Comparison of ENCODE assay signal across 2 cellular contexts in genomic region chr11:57321388-57321995, GRCh38.
A peak's percentile ranks its signal among the peaks of the same experiment; 100 is the strongest.
TF ChIP-seq lines count a peak whose summit lies in the region.

No MANE protein-coding gene starts in this region.

TF ChIP-seq in K562, 482 proteins besides CTCF, POLR2A, EP300 and RAD21:
- TF ChIP-seq ZNF395 (CRISPR knock-in tag; IDR thresholded peaks at IDR 0.05) (0 out of 2 replicates have a peak, but pooled peaks have one; percentile 16), NR2C2 (CRISPR knock-in tag; IDR thresholded peaks at IDR 0.05) (no peak), NR2C2 (tag; IDR thresholded peaks at IDR 0.05) (0 out of 2 replicates have a peak, but pooled peaks have one; percentile 7), HDAC8 (tag; IDR thresholded peaks at IDR 0.05) (no peak), ARHGAP35 (IDR thresholded peaks at IDR 0.05; ENCODE audit: partially characterized antibody) (peak; percentile 22), POLR3G (IDR thresholded peaks at IDR 0.05; ENCODE audit: extremely low read depth, insufficient read length, insufficient replicate concordance) (no peak), NFIC (IDR thresholded peaks at IDR 0.05) (peak; percentile 91), IRF2 (CRISPR knock-in tag; IDR thresholded peaks at IDR 0.05) (no peak), MITF (IDR thresholded peaks at IDR 0.05) (no peak), ZNF282 (CRISPR knock-in tag; IDR thresholded peaks at IDR 0.05) (no peak)
TF ChIP-seq in K562: peak in this region for 4.

TF ChIP-seq in HepG2, 621 proteins besides CTCF, POLR2A, EP300 and RAD21:
- TF ChIP-seq ATF5 (CRISPR knock-in tag; IDR thresholded peaks at IDR 0.05; ENCODE audit: low read depth), result no peak
- peak; percentile 2; the same call in 1 of the 2 replicates for TF ChIP-seq PATZ1 (CRISPR knock-in tag; IDR thresholded peaks at IDR 0.05)
- peak; percentile 67 for TF ChIP-seq ZNF7 (CRISPR knock-in tag; IDR thresholded peaks at IDR 0.05)
- TF ChIP-seq GATAD2A (CRISPR knock-in tag; IDR thresholded peaks at IDR 0.05), result 0 out of 2 replicates have a peak, but pooled peaks have one; percentile 6
- peak; percentile 76 for TF ChIP-seq ZNF629 (CRISPR knock-in tag; conservative IDR thresholded peaks at IDR 0.05)
- TF ChIP-seq NCOR1 (IDR thresholded peaks at IDR 0.05; ENCODE audit: borderline replicate concordance, low read length), result no peak
- TF ChIP-seq ZNF362 (CRISPR knock-in tag; IDR thresholded peaks at IDR 0.05; ENCODE audit: borderline replicate concordance), result peak; percentile 54; the same call in 1 of the 2 replicates
